Comparison of ENCODE assay signal across 8 cellular contexts in genomic region chr1:9689011-9689706, GRCh38. TPM values are rescaled to one million over a fixed set of nuclear protein-coding genes. Genes with fewer than 3 reads are reported as not detected.
DNase-seq lines count a peak whose midpoint lies in the region; ATAC-seq lines count a peak whose summit lies in the region.

No MANE protein-coding gene starts in this region.

- H2AK5ac ChIP-seq in mesenchymal stem cell (ENCODE audit: low read length, severe bottlenecking), result no peak overlapping the region

- H3K14ac ChIP-seq in mesenchymal stem cell (ENCODE audit: low read length in 2 of 2), result no peak overlapping the region

- H3K4me1 ChIP-seq in effector memory CD4-positive, alpha-beta T cell (ENCODE audit: control insufficient read depth, insufficient read depth, low read length, poor library complexity, severe bottlenecking), result peaks cover 55% of the 10 kb centered on the region
- H3K4me1 ChIP-seq in mesenchymal stem cell (ENCODE audit: control insufficient read depth, insufficient read depth, low read depth, low read length), result peaks cover 31% of the 10 kb centered on the region

- DNase-seq in NCI-H226 (peak; percentile 65), mesenchymal stem cell (peak; percentile 62), cerebellar nuclear complex (lab: John Stamatoyannopoulos, UW) (no peak)
- peak; percentile 56 to 85 for DNase-seq in activated CD8-positive, alpha-beta memory T cell treated with anti-CD3 and anti-CD28 coated beads for 1 hour (ENCODE audit: extremely low read depth in 1 of 2, low read depth in 1 of 2)
- DNase-seq in effector memory CD4-positive, alpha-beta T cell, result peak; percentile 69 to 76 (median 74)
- peak; percentile 54 for DNase-seq in stimulated activated CD8-positive, alpha-beta memory T cell treated with anti-CD3 and anti-CD28 coated beads, Interleukin-12 subunit alpha, Interleukin-12 subunit beta, amount 100 ng/mL, for 24 hours (ENCODE audit: extremely low read depth)

- peak overlapping the region; percentile 93 for H3K4me2 ChIP-seq in mesenchymal stem cell (ENCODE audit: low read length, poor library complexity, severe bottlenecking)

- H3K4me3 ChIP-seq in effector memory CD4-positive, alpha-beta T cell (ENCODE audit: insufficient read depth, low read depth, low read length, poor library complexity, severe bottlenecking), result peak overlapping the region; percentile 57
- H3K4me3 ChIP-seq in mesenchymal stem cell (ENCODE audit: insufficient read depth in 1 of 2, low read depth in 1 of 2, low read length in 2 of 2), result peak overlapping the region; percentile 61 to 77

- H3K18ac ChIP-seq in mesenchymal stem cell (ENCODE audit: low read depth in 1 of 2, low read length in 2 of 2), result peak overlapping the region; percentile 6 to 67

- no peaks in the 10 kb centered on the region for H3K27me3 ChIP-seq in effector memory CD4-positive, alpha-beta T cell (replicated peaks; ENCODE audit: control insufficient read depth, insufficient read depth, low read length, poor library complexity, severe bottlenecking)
- no peaks in the 10 kb centered on the region for H3K27me3 ChIP-seq in mesenchymal stem cell (ENCODE audit: control insufficient read depth in 1 of 2, insufficient read depth in 1 of 2, low read length in 2 of 2)

- H4K8ac ChIP-seq in mesenchymal stem cell (ENCODE audit: low read length), result peak overlapping the region; percentile 64

- peak overlapping the region; percentile 58 for H3K9ac ChIP-seq in mesenchymal stem cell (ENCODE audit: low read length)

- peak overlapping the region in 1 of 2 experiments; percentile 78 for H2BK12ac ChIP-seq in mesenchymal stem cell (ENCODE audit: low read length in 2 of 2)

- H3K9me3 ChIP-seq in effector memory CD4-positive, alpha-beta T cell (ENCODE audit: control insufficient read depth, low read length), result no peaks in the 10 kb centered on the region
- H3K9me3 ChIP-seq in mesenchymal stem cell (ENCODE audit: control insufficient read depth, low read length), result no peaks in the 10 kb centered on the region

- H3K36me3 ChIP-seq in effector memory CD4-positive, alpha-beta T cell (ENCODE audit: control insufficient read depth, insufficient read depth, low read length), result peaks cover 24% of the 10 kb centered on the region
- H3K36me3 ChIP-seq in mesenchymal stem cell (ENCODE audit: control insufficient read depth in 1 of 2, insufficient read depth in 2 of 2, low read depth in 1 of 2, low read length in 2 of 2), result peaks cover 0 to 13% of the 10 kb centered on the region in 2 experiments

- H4K91ac ChIP-seq in mesenchymal stem cell (ENCODE audit: low read length), result no peak overlapping the region

- peak overlapping the region; percentile 64 for H2AFZ ChIP-seq in mesenchymal stem cell (ENCODE audit: low read depth, low read length)

- no peak overlapping the region for H2BK120ac ChIP-seq in mesenchymal stem cell (ENCODE audit: low read depth, low read length)

- H2BK5ac ChIP-seq in mesenchymal stem cell (ENCODE audit: low read depth, low read length, poor library complexity, severe bottlenecking), result peak overlapping the region; percentile 59

- peaks cover 9% of the 10 kb centered on the region for H3K79me1 ChIP-seq in mesenchymal stem cell (replicated peaks; ENCODE audit: low read length, poor library complexity, severe bottlenecking)

- ATAC-seq in GM18498 (IDR thresholded peaks at IDR 0.05; ENCODE audit: unreplicated experiment) (peak; percentile 67), HG02884 (IDR thresholded peaks at IDR 0.05; ENCODE audit: unreplicated experiment) (peak; percentile 38)

- WGBS in mesenchymal stem cell, result under 1% methylated on average over 25 of the region's 72 CpGs

- peak overlapping the region; percentile 23 for H2BK15ac ChIP-seq in mesenchymal stem cell (ENCODE audit: low read depth, poor library complexity, severe bottlenecking)

- no peak overlapping the region for H3K4ac ChIP-seq in mesenchymal stem cell (ENCODE audit: low read depth in 1 of 2, low read length in 2 of 2)

- peak overlapping the region; percentile 42 for H3K27ac ChIP-seq in effector memory CD4-positive, alpha-beta T cell (ENCODE audit: insufficient read depth, low read length, poor library complexity, severe bottlenecking)
- peak overlapping the region; percentile 93 for H3K27ac ChIP-seq in mesenchymal stem cell (ENCODE audit: low read length, poor library complexity, severe bottlenecking)

- no peak overlapping the region for H3K23ac ChIP-seq in mesenchymal stem cell (ENCODE audit: low read length in 2 of 2)

RNA-seq across cellular contexts. Expression of gene PIK3CD, which starts 37.6 kb away (rescaled TPM):
- polyA plus RNA-seq in mesenchymal stem cell (2013, experiment 1 of 2), result 3.0 TPM
- polyA plus RNA-seq in mesenchymal stem cell (2013, experiment 2 of 2), result 2.7 TPM

Comparison
In these comparisons a context has a peak if more than half of its experiments do, and no peak if none do; other contexts are left out.
1. DNase-seq: peak in NCI-H226 (single experiment), activated CD8-positive, alpha-beta memory T cell treated with anti-CD3 and anti-CD28 coated beads for 1 hour (2 of 2), effector memory CD4-positive, alpha-beta T cell (3 of 3), mesenchymal stem cell (single experiment) and stimulated activated CD8-positive, alpha-beta memory T cell treated with anti-CD3 and anti-CD28 coated beads, Interleukin-12 subunit alpha, Interleukin-12 subunit beta, amount 100 ng/mL, for 24 hours (single experiment); none in cerebellar nuclear complex (0 of 2).